In the genomic region with DNA sequence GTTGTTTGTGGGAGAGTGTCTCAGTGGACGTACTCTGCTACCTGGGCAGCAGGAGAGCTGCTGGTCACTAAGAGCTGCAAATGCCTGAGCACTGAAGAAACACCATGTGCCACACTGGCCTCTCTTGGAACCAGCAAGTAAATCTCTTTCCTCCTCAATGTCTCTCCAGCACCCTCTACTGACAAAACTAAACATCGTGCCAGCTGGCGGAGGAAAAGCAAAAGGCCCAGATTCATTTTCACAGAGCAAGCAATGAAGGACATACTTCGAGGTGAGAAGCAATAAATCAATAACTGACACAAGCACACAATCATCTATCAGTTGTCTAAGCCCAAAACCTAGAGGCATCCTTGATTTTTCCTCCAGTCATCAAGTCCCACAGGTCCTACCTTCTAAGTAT, we compare ENCODE assay signal across 1 cellular context.
TF ChIP-seq lines count a peak whose summit lies in the region.

No MANE protein-coding gene starts in this region.

TF ChIP-seq in GM23338, 12 proteins besides CTCF, POLR2A, EP300 and RAD21 (continued from another document):
- TF ChIP-seq, protein P1, sequence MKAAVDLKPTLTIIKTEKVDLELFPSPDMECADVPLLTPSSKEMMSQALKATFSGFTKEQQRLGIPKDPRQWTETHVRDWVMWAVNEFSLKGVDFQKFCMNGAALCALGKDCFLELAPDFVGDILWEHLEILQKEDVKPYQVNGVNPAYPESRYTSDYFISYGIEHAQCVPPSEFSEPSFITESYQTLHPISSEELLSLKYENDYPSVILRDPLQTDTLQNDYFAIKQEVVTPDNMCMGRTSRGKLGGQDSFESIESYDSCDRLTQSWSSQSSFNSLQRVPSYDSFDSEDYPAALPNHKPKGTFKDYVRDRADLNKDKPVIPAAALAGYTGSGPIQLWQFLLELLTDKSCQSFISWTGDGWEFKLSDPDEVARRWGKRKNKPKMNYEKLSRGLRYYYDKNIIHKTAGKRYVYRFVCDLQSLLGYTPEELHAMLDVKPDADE (IDR thresholded peaks at IDR 0.05): no peak
- TF ChIP-seq, protein P2, sequence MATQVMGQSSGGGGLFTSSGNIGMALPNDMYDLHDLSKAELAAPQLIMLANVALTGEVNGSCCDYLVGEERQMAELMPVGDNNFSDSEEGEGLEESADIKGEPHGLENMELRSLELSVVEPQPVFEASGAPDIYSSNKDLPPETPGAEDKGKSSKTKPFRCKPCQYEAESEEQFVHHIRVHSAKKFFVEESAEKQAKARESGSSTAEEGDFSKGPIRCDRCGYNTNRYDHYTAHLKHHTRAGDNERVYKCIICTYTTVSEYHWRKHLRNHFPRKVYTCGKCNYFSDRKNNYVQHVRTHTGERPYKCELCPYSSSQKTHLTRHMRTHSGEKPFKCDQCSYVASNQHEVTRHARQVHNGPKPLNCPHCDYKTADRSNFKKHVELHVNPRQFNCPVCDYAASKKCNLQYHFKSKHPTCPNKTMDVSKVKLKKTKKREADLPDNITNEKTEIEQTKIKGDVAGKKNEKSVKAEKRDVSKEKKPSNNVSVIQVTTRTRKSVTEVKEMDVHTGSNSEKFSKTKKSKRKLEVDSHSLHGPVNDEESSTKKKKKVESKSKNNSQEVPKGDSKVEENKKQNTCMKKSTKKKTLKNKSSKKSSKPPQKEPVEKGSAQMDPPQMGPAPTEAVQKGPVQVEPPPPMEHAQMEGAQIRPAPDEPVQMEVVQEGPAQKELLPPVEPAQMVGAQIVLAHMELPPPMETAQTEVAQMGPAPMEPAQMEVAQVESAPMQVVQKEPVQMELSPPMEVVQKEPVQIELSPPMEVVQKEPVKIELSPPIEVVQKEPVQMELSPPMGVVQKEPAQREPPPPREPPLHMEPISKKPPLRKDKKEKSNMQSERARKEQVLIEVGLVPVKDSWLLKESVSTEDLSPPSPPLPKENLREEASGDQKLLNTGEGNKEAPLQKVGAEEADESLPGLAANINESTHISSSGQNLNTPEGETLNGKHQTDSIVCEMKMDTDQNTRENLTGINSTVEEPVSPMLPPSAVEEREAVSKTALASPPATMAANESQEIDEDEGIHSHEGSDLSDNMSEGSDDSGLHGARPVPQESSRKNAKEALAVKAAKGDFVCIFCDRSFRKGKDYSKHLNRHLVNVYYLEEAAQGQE (IDR thresholded peaks at IDR 0.05; ENCODE audit: unreplicated experiment): no peak
- TF ChIP-seq ZNF331 (CRISPR knock-in tag; IDR thresholded peaks at IDR 0.05; ENCODE audit: low read depth) (no peak), ZNF114 (CRISPR knock-in tag; IDR thresholded peaks at IDR 0.05) (no peak), EZH2 (IDR thresholded peaks at IDR 0.05; ENCODE audit: low read depth, unreplicated experiment) (no peak), JUNB (IDR thresholded peaks at IDR 0.05; ENCODE audit: unreplicated experiment) (no peak), EZH2phosphoT487 (IDR thresholded peaks at IDR 0.05; ENCODE audit: unreplicated experiment) (no peak)
